16 cellular contexts compared by ENCODE assay signal in genomic region chr12:38736821-38737220, GRCh38.
DNase-seq lines count a peak whose midpoint lies in the region; ATAC-seq, FAIRE-seq and TF ChIP-seq lines count a peak whose summit lies in the region.
"Had no signal": no experiment of that assay in that cellular context is flagged by ENCODE, and none has a peak within 500 bp of the region (broad histone marks: within the 10 kb centered on the region; RNA-seq: fewer than 3 reads in every experiment).

No MANE protein-coding gene starts in this region.

- no TSS peak for BruUV-seq in GM12878 (replicated peaks; lab: Mats Ljungman, UMichigan)

- intact Hi-C loops in GM12878 (cut with micrococcal nuclease; ENCODE audit: unreplicated experiment) (no loop called here), spleen (cut with DNase I; ENCODE audit: low total_unique reads) (no loop called here)

- DNase-seq in GM12878 (ENCODE audit: low read depth, low spot score) (no peak), dermis microvascular lymphatic vessel endothelial cell (ENCODE audit: low read depth in 2 of 2) (peak; percentile 18 to 58), iris pigment epithelial cell (ENCODE audit: low read depth) (peak; percentile 15), smooth muscle cell (lab: John Stamatoyannopoulos, UW; ENCODE audit: unreplicated experiment) (no peak), substantia nigra (lab: John Stamatoyannopoulos, UW) (no peak), spleen (no peak), H4 (ENCODE audit: low spot score) (no peak)
- DNase-seq: C1 segment of cervical spinal cord; CD4-positive, alpha-beta T cell; DMS79 treated with DMSO at 0.1 percent for 48 hours; EL; GDM1; H9 had no signal

- no peak for TF ChIP-seq EP300 in GM12878 (IDR thresholded peaks at IDR 0.05; ENCODE audit: borderline replicate concordance in 1 of 2, control insufficient read depth in 1 of 2, low read depth in 2 of 2, low read length in 2 of 2)

- H3K36me3 ChIP-seq in GM12878 (ENCODE audit: control insufficient read depth in 2 of 2, insufficient read depth in 2 of 2, low read length in 1 of 2) (no peaks in the 10 kb centered on the region), smooth muscle cell (ENCODE audit: low read depth) (no peaks in the 10 kb centered on the region), spleen (no peaks in the 10 kb centered on the region)

- no peak overlapping the region for H3K4me2 ChIP-seq in GM12878 (ENCODE audit: control insufficient read depth, insufficient read depth)
- H3K4me2 ChIP-seq in smooth muscle cell = peak overlapping the region; percentile 69
- H3K4me2 ChIP-seq: GM23338 had no signal

- H3K27ac ChIP-seq in GM12878 (ENCODE audit: control insufficient read depth, insufficient read depth) = no peak overlapping the region
- no peak overlapping the region for H3K27ac ChIP-seq in smooth muscle cell (ENCODE audit: low read depth)
- no peak overlapping the region for H3K27ac ChIP-seq in substantia nigra (ENCODE audit: low read depth, low read length, poor library complexity, severe bottlenecking)
- no peak overlapping the region for H3K27ac ChIP-seq in spleen

- H3K4me1 ChIP-seq in GM12878 (ENCODE audit: control insufficient read depth, insufficient read depth, low read length) (no peaks in the 10 kb centered on the region), smooth muscle cell (ENCODE audit: low read depth) (peaks cover 5% of the 10 kb centered on the region), spleen (no peaks in the 10 kb centered on the region)

- no peaks in the 10 kb centered on the region for H4K20me1 ChIP-seq in GM12878 (ENCODE audit: control insufficient read depth, insufficient read depth)
- H4K20me1 ChIP-seq in smooth muscle cell (ENCODE audit: low read depth) = no peaks in the 10 kb centered on the region

- TF ChIP-seq POLR2A in GM12878 (IDR thresholded peaks at IDR 0.05; ENCODE audit: low read depth, low read length) = no peak
- TF ChIP-seq POLR2A in spleen (IDR thresholded peaks at IDR 0.05) = no peak

- H3K27me3 ChIP-seq in GM12878 (replicated peaks in 1 of 2; ENCODE audit: control insufficient read depth in 2 of 2, insufficient read depth in 2 of 2, low read length in 1 of 2) (no peaks in the 10 kb centered on the region), smooth muscle cell (ENCODE audit: low read depth) (no peaks in the 10 kb centered on the region), spleen (replicated peaks in 1 of 7) (no peaks in the 10 kb centered on the region)

- H2AFZ ChIP-seq in GM12878 (ENCODE audit: control insufficient read depth, low read depth, low read length) = no peak overlapping the region
- no peak overlapping the region for H2AFZ ChIP-seq in smooth muscle cell (ENCODE audit: low read depth)
- H2AFZ ChIP-seq: GM23338 had no signal

- in situ Hi-C loops in GM12878 (cut with MboI) = no loop called here

- TF ChIP-seq CTCF in GM12878 (IDR thresholded peaks at IDR 0.05 in 2 of 3, conservative IDR thresholded peaks at IDR 0.05 in 1 of 3; ENCODE audit: control insufficient read depth in 2 of 3, extremely low read depth in 1 of 3, insufficient read depth in 1 of 3, low read depth in 3 of 3, low read length in 3 of 3) (no peak), smooth muscle cell (IDR thresholded peaks at IDR 0.05; ENCODE audit: borderline replicate concordance, insufficient read depth, poor library complexity, severe bottlenecking) (no peak), spleen (IDR thresholded peaks at IDR 0.05 in 8 of 11, conservative IDR thresholded peaks at IDR 0.05 in 3 of 11) (no peak)

- no peak for TF ChIP-seq RAD21 in GM12878 (IDR thresholded peaks at IDR 0.05; ENCODE audit: insufficient read depth, low read depth, low read length)

- no peak for FAIRE-seq in GM12878 (lab: Jason Lieb, UNC)
- FAIRE-seq: HepG2, HTR-8/SVneo had no signal

- H3K9ac ChIP-seq in GM12878 (ENCODE audit: control insufficient read depth, insufficient read depth, low read length) (no peak overlapping the region), smooth muscle cell (ENCODE audit: low read depth) (no peak overlapping the region)

- POLR2A ChIA-PET in GM12878 (lab: Charles Lee) = no interaction called here

- ATAC-seq in GM12878 = peak; percentile 21; the same call in 1 of the 3 replicates
- ATAC-seq: GM23338, HepG2 had no signal

- RAD21 ChIA-PET in GM12878 (lab: Charles Lee; ENCODE audit: unreplicated experiment) = no interaction called here

- no peaks in the 10 kb centered on the region for H3K79me2 ChIP-seq in GM12878 (ENCODE audit: control insufficient read depth, insufficient read depth, low read length)
- no peaks in the 10 kb centered on the region for H3K79me2 ChIP-seq in smooth muscle cell (ENCODE audit: low read depth)

- CTCF ChIA-PET in GM12878 (lab: Yijun Ruan, JAX) = no interaction called here

- H3K9me3 ChIP-seq in GM12878 (replicated peaks; ENCODE audit: control insufficient read depth, insufficient read depth, low read length) = no peaks in the 10 kb centered on the region; the same call in 2 of the 3 replicates
- no peaks in the 10 kb centered on the region for H3K9me3 ChIP-seq in smooth muscle cell (replicated peaks; ENCODE audit: low read depth)
- peaks cover 0 to 4% (median 0%) of the 10 kb centered on the region in 8 donors for H3K9me3 ChIP-seq in spleen

- 36% methylated on average over 3 of the region's 3 CpGs for WGBS in GM12878 (ENCODE audit: insufficient coverage, insufficient replicate concordance, low lambda C conversion rate, missing lambda C conversion rate)
- 44% methylated on average over 3 of the region's 3 CpGs for WGBS in smooth muscle cell (ENCODE audit: low lambda C conversion rate)
- 70 to 89% (median 76%) methylated on average over 3 of the region's 3 CpGs for WGBS in spleen, 5 donors

- SMC1A ChIA-PET in GM12878 (lab: Charles Lee; ENCODE audit: uncharacterized antibody, unreplicated experiment) = interaction anchor here (0.6 to 1.0 kb wide), 2 partner anchors 9 to 85 kb away, joined by 3 to 5 read pairs; no protein-coding TSS in a partner anchor

- H3K4me3 ChIP-seq in GM12878 (no peak overlapping the region), smooth muscle cell (no peak overlapping the region), spleen (no peak overlapping the region)
- H3K4me3 ChIP-seq: GM23338 had no signal

- no peaks in the 10 kb centered on the region for H3F3A ChIP-seq in smooth muscle cell (ENCODE audit: low read depth)

TF ChIP-seq in GM12878, 131 proteins besides CTCF, POLR2A, EP300 and RAD21 (continues in another document):
- no peak for TF ChIP-seq NRF1 (conservative IDR thresholded peaks at IDR 0.05; ENCODE audit: low read depth, low read length)
- no peak for TF ChIP-seq MTA3 (IDR thresholded peaks at IDR 0.05; ENCODE audit: borderline replicate concordance, low read length)
- TF ChIP-seq BRCA1 (IDR thresholded peaks at IDR 0.05; ENCODE audit: low read depth, low read length) = no peak
- no peak for TF ChIP-seq CEBPB (IDR thresholded peaks at IDR 0.05; ENCODE audit: borderline replicate concordance in 1 of 2, low read depth in 2 of 2, low read length in 2 of 2)
- no peak for TF ChIP-seq HCFC1 (IDR thresholded peaks at IDR 0.05; ENCODE audit: low read length)
- TF ChIP-seq, protein P1, sequence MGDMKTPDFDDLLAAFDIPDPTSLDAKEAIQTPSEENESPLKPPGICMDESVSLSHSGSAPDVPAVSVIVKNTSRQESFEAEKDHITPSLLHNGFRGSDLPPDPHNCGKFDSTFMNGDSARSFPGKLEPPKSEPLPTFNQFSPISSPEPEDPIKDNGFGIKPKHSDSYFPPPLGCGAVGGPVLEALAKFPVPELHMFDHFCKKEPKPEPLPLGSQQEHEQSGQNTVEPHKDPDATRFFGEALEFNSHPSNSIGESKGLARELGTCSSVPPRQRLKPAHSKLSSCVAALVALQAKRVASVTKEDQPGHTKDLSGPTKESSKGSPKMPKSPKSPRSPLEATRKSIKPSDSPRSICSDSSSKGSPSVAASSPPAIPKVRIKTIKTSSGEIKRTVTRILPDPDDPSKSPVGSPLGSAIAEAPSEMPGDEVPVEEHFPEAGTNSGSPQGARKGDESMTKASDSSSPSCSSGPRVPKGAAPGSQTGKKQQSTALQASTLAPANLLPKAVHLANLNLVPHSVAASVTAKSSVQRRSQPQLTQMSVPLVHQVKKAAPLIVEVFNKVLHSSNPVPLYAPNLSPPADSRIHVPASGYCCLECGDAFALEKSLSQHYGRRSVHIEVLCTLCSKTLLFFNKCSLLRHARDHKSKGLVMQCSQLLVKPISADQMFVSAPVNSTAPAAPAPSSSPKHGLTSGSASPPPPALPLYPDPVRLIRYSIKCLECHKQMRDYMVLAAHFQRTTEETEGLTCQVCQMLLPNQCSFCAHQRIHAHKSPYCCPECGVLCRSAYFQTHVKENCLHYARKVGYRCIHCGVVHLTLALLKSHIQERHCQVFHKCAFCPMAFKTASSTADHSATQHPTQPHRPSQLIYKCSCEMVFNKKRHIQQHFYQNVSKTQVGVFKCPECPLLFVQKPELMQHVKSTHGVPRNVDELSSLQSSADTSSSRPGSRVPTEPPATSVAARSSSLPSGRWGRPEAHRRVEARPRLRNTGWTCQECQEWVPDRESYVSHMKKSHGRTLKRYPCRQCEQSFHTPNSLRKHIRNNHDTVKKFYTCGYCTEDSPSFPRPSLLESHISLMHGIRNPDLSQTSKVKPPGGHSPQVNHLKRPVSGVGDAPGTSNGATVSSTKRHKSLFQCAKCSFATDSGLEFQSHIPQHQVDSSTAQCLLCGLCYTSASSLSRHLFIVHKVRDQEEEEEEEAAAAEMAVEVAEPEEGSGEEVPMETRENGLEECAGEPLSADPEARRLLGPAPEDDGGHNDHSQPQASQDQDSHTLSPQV (IDR thresholded peaks at IDR 0.05) = no peak
- no peak for TF ChIP-seq TARDBP (IDR thresholded peaks at IDR 0.05; ENCODE audit: borderline replicate concordance)
- TF ChIP-seq RELB (IDR thresholded peaks at IDR 0.05; ENCODE audit: low read depth) = no peak
- no peak for TF ChIP-seq NFYA (IDR thresholded peaks at IDR 0.05; ENCODE audit: borderline replicate concordance, low read depth, low read length)
- no peak for TF ChIP-seq EED (IDR thresholded peaks at IDR 0.05; ENCODE audit: low read depth)

Comparison
In these comparisons a context has a peak if more than half of its experiments do, and no peak if none do; other contexts are left out.
1. DNase-seq: peak in dermis microvascular lymphatic vessel endothelial cell (2 of 2) and iris pigment epithelial cell (single experiment); none in GM12878 (single experiment), smooth muscle cell (single experiment), substantia nigra (0 of 49), spleen (single experiment) and H4 (single experiment).